8 cellular contexts compared by ENCODE assay signal in the genomic region with DNA sequence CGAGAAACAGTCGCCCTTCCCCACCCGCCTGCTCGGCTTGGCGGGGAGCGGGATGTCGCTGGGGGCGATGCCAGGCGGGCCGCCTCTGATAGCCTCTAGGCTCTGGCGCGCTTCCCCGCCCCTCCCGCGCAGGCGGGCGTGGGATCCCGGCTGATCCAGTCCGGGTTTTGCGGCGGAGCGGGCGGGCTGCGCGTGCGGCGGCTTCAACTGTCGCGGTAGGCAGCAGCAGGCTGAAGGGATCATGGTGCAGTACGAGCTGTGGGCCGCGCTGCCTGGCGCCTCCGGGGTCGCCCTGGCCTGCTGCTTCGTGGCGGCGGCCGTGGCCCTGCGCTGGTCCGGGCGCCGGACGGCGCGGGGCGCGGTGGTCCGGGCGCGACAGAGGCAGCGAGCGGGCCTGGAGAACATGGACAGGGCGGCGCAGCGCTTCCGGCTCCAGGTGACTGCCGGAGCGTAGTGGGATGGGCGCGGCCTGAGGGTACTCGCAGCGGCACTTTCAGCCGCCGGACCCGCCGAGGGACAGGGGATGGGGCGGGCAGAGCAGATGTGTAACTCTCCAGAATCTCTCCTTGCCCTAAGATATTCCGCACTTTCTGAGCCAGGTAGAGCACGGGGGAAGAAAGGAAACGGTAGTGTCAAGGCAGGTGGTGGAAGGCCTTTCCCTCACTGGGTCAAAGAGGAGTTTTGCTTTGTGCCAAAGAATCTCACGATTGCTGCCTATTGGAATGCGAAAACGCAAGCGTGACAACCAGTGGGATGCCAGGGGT.
A peak's percentile ranks its signal among the peaks of the same experiment; 100 is the strongest.
DNase-seq lines count a peak whose midpoint lies in the region; ATAC-seq and TF ChIP-seq lines count a peak whose summit lies in the region.

Gene FAAH, plus strand, starts transcription at position 210 of the 764 bp plus-strand sequence. Its CDS starts 32 bp downstream, at position 242.

- no peak for TF ChIP-seq CTCF in cardiac fibroblast (IDR thresholded peaks at IDR 0.05; ENCODE audit: low read depth, low read length)

- no peak within 1 kb of the TSS for H3K4me3 ChIP-seq in cardiac fibroblast (replicated peaks in 1 of 2; ENCODE audit: low read depth in 2 of 2, low read length in 2 of 2)
- H3K4me3 ChIP-seq in skeletal muscle cell (ENCODE audit: low read depth, low read length) = peak within 1 kb of the TSS; percentile 29

- DNase-seq in NCI-H1694 treated with DMSO at 0.1 percent for 48 hours (lab: John Stamatoyannopoulos, UW) (peak; percentile 25), NCI-H1694 (lab: John Stamatoyannopoulos, UW) (no peak), SW480 (ENCODE audit: low spot score) (peak; percentile 59), cardiac fibroblast (ENCODE audit: low read depth in 2 of 2) (peak; percentile 22 to 35), inferior parietal cortex (ENCODE audit: extremely low spot score) (peak; percentile 71), skeletal muscle cell (ENCODE audit: low read depth) (no peak), hepatic stellate cell (ENCODE audit: low spot score) (no peak)

- no peak for ATAC-seq in HG03159 (IDR thresholded peaks at IDR 0.05; ENCODE audit: unreplicated experiment)

Comparison
In these comparisons a context has a peak if more than half of its experiments do, and no peak if none do; other contexts are left out.
1. DNase-seq: peak in NCI-H1694 treated with DMSO at 0.1 percent for 48 hours (single experiment), SW480 (single experiment), cardiac fibroblast (2 of 2) and inferior parietal cortex (single experiment); none in NCI-H1694 (single experiment), skeletal muscle cell (single experiment) and hepatic stellate cell (single experiment).